ENCODE assay signal across 9 cellular contexts in the genomic region with DNA sequence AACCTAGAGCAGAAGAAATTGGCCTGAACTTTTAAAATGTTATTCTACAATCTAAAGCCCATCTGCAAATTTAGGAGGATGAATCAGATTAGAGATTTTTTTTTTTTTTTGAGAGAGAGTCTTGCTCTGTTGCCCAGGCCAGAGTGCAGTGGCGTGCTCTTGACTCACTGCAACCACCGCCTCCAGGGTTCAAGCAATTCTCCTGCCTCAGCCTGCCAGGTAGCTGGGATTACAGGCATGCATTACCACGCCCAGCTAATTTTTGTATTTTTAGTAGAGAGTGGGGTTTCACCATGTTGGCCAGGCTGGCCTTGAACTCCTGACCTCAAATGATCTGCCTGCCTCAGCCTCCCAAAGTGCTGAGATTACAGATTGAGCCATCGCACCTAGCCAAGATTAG. TPM values are rescaled to one million over a fixed set of nuclear protein-coding genes. Genes with fewer than 3 reads are reported as not detected.
"Had no signal": no experiment of that assay in that cellular context is flagged by ENCODE, and none has a peak within 500 bp of the region (broad histone marks: within the 10 kb centered on the region; RNA-seq: fewer than 3 reads in every experiment).

No MANE protein-coding gene starts in this region.

RNA-seq across cellular contexts. Expression of a gene that starts 38.6 kb away (rescaled TPM):
- total RNA-seq: left cardiac atrium, left lobe of liver, left ventricle myocardium inferior, left ventricle myocardium superior, lower leg skin, mammary epithelial cell had no signal
- polyA plus RNA-seq: immature natural killer cell; keratinocyte; naive thymus-derived CD4-positive, alpha-beta T cell had no signal
